16 cellular contexts compared by ENCODE assay signal in genomic region chr6:22362361-22362760, GRCh38.
A peak's percentile ranks its signal among the peaks of the same experiment; 100 is the strongest.
DNase-seq lines count a peak whose midpoint lies in the region; ATAC-seq, FAIRE-seq and TF ChIP-seq lines count a peak whose summit lies in the region.
"Had no signal": no experiment of that assay in that cellular context is flagged by ENCODE, and none has a peak within 500 bp of the region (broad histone marks: within the 10 kb centered on the region; RNA-seq: fewer than 3 reads in every experiment).

No MANE protein-coding gene starts in this region.

- DNase-seq in SK-N-SH: no peak
- peak; percentile 38 for DNase-seq in NCI-H345 treated with DMSO at 0.1 percent for 48 hours (lab: John Stamatoyannopoulos, UW; ENCODE audit: unreplicated experiment)
- DNase-seq in bronchial epithelial cell (ENCODE audit: low read depth): peak; percentile 35
- DNase-seq in suprapubic skin (ENCODE audit: low spot score in 2 of 2): no peak
- DNase-seq in stimulated activated CD4-positive, alpha-beta T cell treated with anti-CD3 and anti-CD28 coated beads, Interleukin-12 subunit alpha, Interleukin-12 subunit beta, amount 100 ng/mL, for 4 hours: no peak
- DNase-seq in NCI-H1092 (lab: John Stamatoyannopoulos, UW): no peak
- DNase-seq: activated CD4-positive, alpha-beta T cell treated with anti-CD3 and anti-CD28 coated beads for 4 hours; activated naive CD4-positive, alpha-beta T cell treated with anti-CD3 and anti-CD28 coated beads, Interleukin-2, amount 10 ng/mL, durations not matched to agents 7 days and 5 days; H7; heart right ventricle; mesenchymal stem cell; NCI-H2081 treated with DMSO at 0.1 percent for 48 hours had no signal

- ATAC-seq in SK-N-SH treated with all-trans-retinoic acid at 6 μM for 48 hours (no peak), HG03159 (IDR thresholded peaks at IDR 0.05; ENCODE audit: unreplicated experiment) (no peak)
- ATAC-seq: A549, heart right ventricle had no signal

- no peak overlapping the region for H3K4me2 ChIP-seq in SK-N-SH

- H2AFZ ChIP-seq in SK-N-SH (ENCODE audit: low read depth): peak overlapping the region; percentile 13; the same call in 1 of the 2 replicates

- 66% methylated on average over 3 of the region's 3 CpGs for WGBS in SK-N-SH (ENCODE audit: low lambda C conversion rate)
- WGBS in suprapubic skin: 37% methylated on average over 3 of the region's 3 CpGs

- TF ChIP-seq RAD21 in SK-N-SH (IDR thresholded peaks at IDR 0.05; ENCODE audit: low read length): no peak

- no peak for TF ChIP-seq POLR2A in suprapubic skin (IDR thresholded peaks at IDR 0.05)

- H3K36me3 ChIP-seq in SK-N-SH (replicated peaks in 1 of 2; ENCODE audit: control insufficient read depth in 1 of 2, insufficient read depth in 2 of 2, low read length in 1 of 2) (no peaks in the 10 kb centered on the region), bronchial epithelial cell (ENCODE audit: control insufficient read depth, insufficient read depth, low read length) (no peaks in the 10 kb centered on the region), suprapubic skin (no peaks in the 10 kb centered on the region)
- H3K36me3 ChIP-seq: heart right ventricle had no signal

- no peaks in the 10 kb centered on the region for H4K20me1 ChIP-seq in SK-N-SH (ENCODE audit: insufficient read depth)

- POLR2A ChIA-PET in SK-N-SH (lab: Yijun Ruan, JAX): no interaction called here

- H3K4me1 ChIP-seq in SK-N-SH (ENCODE audit: control insufficient read depth in 1 of 2, insufficient read depth in 2 of 2, low read depth in 1 of 2, low read length in 1 of 2) (peaks cover 13 to 23% of the 10 kb centered on the region in 2 experiments; a peak in 3 of 4 replicates), suprapubic skin (peaks cover 24% of the 10 kb centered on the region)

- no peak for TF ChIP-seq CTCF in SK-N-SH (IDR thresholded peaks at IDR 0.05)
- no peak for TF ChIP-seq CTCF in bronchial epithelial cell (IDR thresholded peaks at IDR 0.05; ENCODE audit: insufficient read depth, low read length, severe bottlenecking)
- TF ChIP-seq CTCF in suprapubic skin (IDR thresholded peaks at IDR 0.05): no peak

- TF ChIP-seq EP300 in SK-N-SH (IDR thresholded peaks at IDR 0.05; ENCODE audit: borderline replicate concordance in 1 of 2, low read depth in 1 of 2, low read length in 1 of 2) (no peak), suprapubic skin (IDR thresholded peaks at IDR 0.05) (no peak)

- no peaks in the 10 kb centered on the region for H3K9me2 ChIP-seq in SK-N-SH

- H3K9ac ChIP-seq in SK-N-SH: no peak overlapping the region

- H3K79me2 ChIP-seq in SK-N-SH (ENCODE audit: insufficient read depth): no peaks in the 10 kb centered on the region

- CTCF ChIA-PET in SK-N-SH (lab: Yijun Ruan, JAX): interaction anchor here (0.6 to 1.0 kb wide), 2 partner anchors 118 to 1722 kb away, joined by 3 read pairs; no protein-coding TSS in a partner anchor

- H3F3A ChIP-seq in SK-N-SH (replicated peaks; ENCODE audit: insufficient read depth): no peaks in the 10 kb centered on the region

- H3K27me3 ChIP-seq in SK-N-SH (ENCODE audit: insufficient read depth): no peaks in the 10 kb centered on the region
- H3K27me3 ChIP-seq in bronchial epithelial cell (ENCODE audit: control insufficient read depth, insufficient read depth, low read length): no peaks in the 10 kb centered on the region
- H3K27me3 ChIP-seq in suprapubic skin: no peaks in the 10 kb centered on the region
- H3K27me3 ChIP-seq: heart right ventricle had no signal

- H3K9me3 ChIP-seq in SK-N-SH (no peaks in the 10 kb centered on the region), suprapubic skin (peaks cover 3% of the 10 kb centered on the region)

- H3K27ac ChIP-seq in SK-N-SH (ENCODE audit: low read depth in 2 of 2, low read length in 1 of 2) (no peak overlapping the region), suprapubic skin (peak overlapping the region; percentile 18)
- H3K27ac ChIP-seq: heart right ventricle had no signal

- H3K4me3 ChIP-seq in SK-N-SH (ENCODE audit: low read depth in 2 of 2, low read length in 1 of 2) (no peak overlapping the region), bronchial epithelial cell (ENCODE audit: low read depth, low read length) (no peak overlapping the region), suprapubic skin (no peak overlapping the region)
- H3K4me3 ChIP-seq: A549, heart right ventricle had no signal

- no peak for FAIRE-seq in bronchial epithelial cell (lab: Jason Lieb, UNC)
- FAIRE-seq: A549, GM12891 had no signal

TF ChIP-seq in SK-N-SH, 30 proteins besides CTCF, POLR2A, EP300 and RAD21:
- no peak for TF ChIP-seq FOSL2 (IDR thresholded peaks at IDR 0.05; ENCODE audit: borderline replicate concordance, low read depth)
- no peak for TF ChIP-seq JUND (IDR thresholded peaks at IDR 0.05)
- TF ChIP-seq MAX (IDR thresholded peaks at IDR 0.05; ENCODE audit: low read depth): no peak
- TF ChIP-seq TAF1 (IDR thresholded peaks at IDR 0.05; ENCODE audit: borderline replicate concordance, low read depth, low read length): no peak
- TF ChIP-seq MEF2A (IDR thresholded peaks at IDR 0.05; ENCODE audit: borderline replicate concordance, low read depth): no peak

TF ChIP-seq in SK-N-SH treated with all-trans-retinoic acid at 6 μM for 48 hours, 23 proteins besides CTCF, POLR2A, EP300 and RAD21:
- TF ChIP-seq GLIS3 (CRISPR knock-in tag; IDR thresholded peaks at IDR 0.05) (no peak), CREB5 (CRISPR knock-in tag; IDR thresholded peaks at IDR 0.05; ENCODE audit: low read depth) (no peak), SNAI2 (CRISPR knock-in tag; IDR thresholded peaks at IDR 0.05) (no peak), PATZ1 (CRISPR knock-in tag; IDR thresholded peaks at IDR 0.05; ENCODE audit: borderline replicate concordance) (no peak), ZNF8 (CRISPR knock-in tag; IDR thresholded peaks at IDR 0.05) (no peak), POU6F1 (CRISPR knock-in tag; IDR thresholded peaks at IDR 0.05; ENCODE audit: borderline replicate concordance, low read depth) (no peak), BACH2 (CRISPR knock-in tag; IDR thresholded peaks at IDR 0.05; ENCODE audit: borderline replicate concordance) (no peak), ESRRG (CRISPR knock-in tag; IDR thresholded peaks at IDR 0.05) (no peak), TCF4 (CRISPR knock-in tag; IDR thresholded peaks at IDR 0.05; ENCODE audit: borderline replicate concordance) (no peak), CSRNP3 (CRISPR knock-in tag; IDR thresholded peaks at IDR 0.05) (no peak), ZFP30 (CRISPR knock-in tag; IDR thresholded peaks at IDR 0.05) (no peak), ZNF565 (CRISPR knock-in tag; conservative IDR thresholded peaks at IDR 0.05; ENCODE audit: low read depth) (no peak)

Comparison
In these comparisons a context has a peak if more than half of its experiments do, and no peak if none do; other contexts are left out.
1. DNase-seq: peak in NCI-H345 treated with DMSO at 0.1 percent for 48 hours (single experiment) and bronchial epithelial cell (single experiment); none in SK-N-SH (single experiment), suprapubic skin (0 of 2), stimulated activated CD4-positive, alpha-beta T cell treated with anti-CD3 and anti-CD28 coated beads, Interleukin-12 subunit alpha, Interleukin-12 subunit beta, amount 100 ng/mL, for 4 hours (single experiment) and NCI-H1092 (single experiment).